Comparison of ENCODE assay signal across 1 cellular context in genomic region chr11:95284057-95285052, GRCh38.
TF ChIP-seq lines count a peak whose summit lies in the region.

No MANE protein-coding gene starts in this region.

TF ChIP-seq in GM12878, 131 proteins besides CTCF, POLR2A, EP300 and RAD21:
- no peak for TF ChIP-seq EZH2 (IDR thresholded peaks at IDR 0.05; ENCODE audit: borderline replicate concordance, control insufficient read depth, low read depth, low read length)
- no peak for TF ChIP-seq ZNF384 (IDR thresholded peaks at IDR 0.05; ENCODE audit: borderline replicate concordance, low read depth, low read length)
- TF ChIP-seq USF1 (IDR thresholded peaks at IDR 0.05; ENCODE audit: borderline replicate concordance, extremely low read length, insufficient read depth, low read depth, low read length): no peak
- no peak for TF ChIP-seq CEBPZ (IDR thresholded peaks at IDR 0.05; ENCODE audit: low read depth, low read length)
- TF ChIP-seq BACH1 (IDR thresholded peaks at IDR 0.05; ENCODE audit: borderline replicate concordance): no peak
- no peak for TF ChIP-seq PML (IDR thresholded peaks at IDR 0.05; ENCODE audit: low read length)
- no peak for TF ChIP-seq MTA2 (IDR thresholded peaks at IDR 0.05; ENCODE audit: low read depth)
- no peak for TF ChIP-seq HDAC6 (IDR thresholded peaks at IDR 0.05; ENCODE audit: unreplicated experiment)
- TF ChIP-seq BCLAF1 (IDR thresholded peaks at IDR 0.05): no peak
- no peak for TF ChIP-seq SUZ12 (IDR thresholded peaks at IDR 0.05; ENCODE audit: unreplicated experiment)
